Comparison of ENCODE assay signal across 1 cellular context in genomic region chr18:79719478-79720358, GRCh38.
A peak's percentile ranks its signal among the peaks of the same experiment; 100 is the strongest.
TF ChIP-seq lines count a peak whose summit lies in the region.

No MANE protein-coding gene starts in this region.

TF ChIP-seq in GM12878, 131 proteins besides CTCF, POLR2A, EP300 and RAD21:
- TF ChIP-seq ATF2 (IDR thresholded peaks at IDR 0.05; ENCODE audit: low read length) (0 out of 2 replicates have a peak, but pooled peaks have one; percentile 16), ATF7 (IDR thresholded peaks at IDR 0.05; ENCODE audit: low read depth) (peak; percentile 28; the same call in 1 of the 2 replicates)
TF ChIP-seq in GM12878: peak in this region for 2; not testable (repeated sequence) for 129.
